Comparison of ENCODE assay signal across 30 cellular contexts in genomic region chr9:79461735-79462134, GRCh38.
"Had no signal": no experiment of that assay in that cellular context is flagged by ENCODE, and none has a peak within 500 bp of the region (broad histone marks: within the 10 kb centered on the region; RNA-seq: fewer than 3 reads in every experiment).

No MANE protein-coding gene starts in this region.

- H3K36me3 ChIP-seq: ascending aorta, breast epithelium, cardiac muscle cell, colonic mucosa, gastrocnemius medialis, heart right ventricle, WERI-Rb-1 had no signal

- ATAC-seq: activated CD4-positive, CD25-positive, alpha-beta regulatory T cell treated with anti-CD3 and anti-CD28 coated beads, Interleukin-2, amount 50 U/mL, for 24 hours; activated CD8-positive, alpha-beta memory T cell treated with anti-CD3 and anti-CD28 coated beads, Interleukin-2, amount 10 ng/mL, durations not matched to agents 7 days and 5 days; activated CD8-positive, alpha-beta T cell treated with anti-CD3 and anti-CD28 coated beads, Interleukin-2, amount 10 ng/mL, durations not matched to agents 7 days and 5 days; activated naive CD4-positive, alpha-beta T cell treated with anti-CD3 and anti-CD28 coated beads, Interleukin-2, amount 50 U/mL, for 72 hours; activated T-cell treated with anti-CD3 and anti-CD28 coated beads, Interleukin-2, amount 50 U/mL, for 72 hours; esophagus mucosa; foreskin keratinocyte; gastrocnemius medialis; heart right ventricle; T-helper 17 cell had no signal

- H3K27ac ChIP-seq: ascending aorta, breast epithelium, cardiac muscle cell, colonic mucosa, foreskin keratinocyte, gastrocnemius medialis, heart right ventricle, hepatocyte, WERI-Rb-1 had no signal

- H3K4me3 ChIP-seq: ascending aorta, breast epithelium, cardiac muscle cell, colonic mucosa, gastrocnemius medialis, heart right ventricle, hepatocyte had no signal

- H3K27me3 ChIP-seq: ascending aorta, breast epithelium, colonic mucosa, foreskin keratinocyte, gastrocnemius medialis, heart right ventricle, hepatocyte had no signal

- H2AFZ ChIP-seq: hepatocyte had no signal

- H3K4me1 ChIP-seq: ascending aorta, breast epithelium, colonic mucosa, foreskin keratinocyte, gastrocnemius medialis had no signal

- H3K79me2 ChIP-seq: hepatocyte had no signal

- H3K4me2 ChIP-seq: hepatocyte had no signal

- DNase-seq: activated B cell treated with CpG ODN at 0.5 μM for 24 hours; activated CD4-positive, alpha-beta memory T cell treated with anti-CD3 and anti-CD28 coated beads for 36 hours; activated CD4-positive, alpha-beta T cell treated with anti-CD3 and anti-CD28 coated beads for 48 hours; activated CD4-positive, alpha-beta T cell treated with anti-CD3 and anti-CD28 coated beads, Interleukin-2, amount 50 U/mL, for 1 hour; activated CD8-positive, alpha-beta memory T cell treated with anti-CD3 and anti-CD28 coated beads, Interleukin-2, amount 10 ng/mL, durations not matched to agents 7 days and 5 days; activated CD8-positive, alpha-beta memory T cell treated with anti-CD3 and anti-CD28 coated beads, Interleukin-2, amount 50 U/mL, for 4 hours; activated CD8-positive, alpha-beta T cell treated with anti-CD3 and anti-CD28 coated beads, Interleukin-2, amount 10 ng/mL, durations not matched to agents 7 days and 5 days; activated gamma-delta T cell; activated naive CD4-positive, alpha-beta T cell; activated naive CD4-positive, alpha-beta T cell treated with anti-CD3 and anti-CD28 coated beads, Interleukin-2, amount 10 ng/mL, durations not matched to agents 7 days and 5 days; activated naive CD8-positive, alpha-beta T cell treated with anti-CD3 and anti-CD28 coated beads, Interleukin-2, amount 10 ng/mL, durations not matched to agents 7 days and 5 days; activated T-cell treated with anti-CD3 and anti-CD28 coated beads, Interleukin-2, amount 50 U/mL, for 24 hours; activated T-cell treated with anti-CD3 and anti-CD28 coated beads, Interleukin-2, amount 50 U/mL, for 72 hours; central memory CD4-positive, alpha-beta T cell; cerebellar nuclear complex; colonic mucosa; effector CD8-positive, alpha-beta T cell; foreskin keratinocyte; gastrocnemius medialis; heart right ventricle; T-helper 17 cell; T1000; WERI-Rb-1 had no signal

- H3K9me3 ChIP-seq: ascending aorta, breast epithelium, colonic mucosa, gastrocnemius medialis, heart right ventricle had no signal
